ENCODE assay signal across 9 cellular contexts in the genomic region with DNA sequence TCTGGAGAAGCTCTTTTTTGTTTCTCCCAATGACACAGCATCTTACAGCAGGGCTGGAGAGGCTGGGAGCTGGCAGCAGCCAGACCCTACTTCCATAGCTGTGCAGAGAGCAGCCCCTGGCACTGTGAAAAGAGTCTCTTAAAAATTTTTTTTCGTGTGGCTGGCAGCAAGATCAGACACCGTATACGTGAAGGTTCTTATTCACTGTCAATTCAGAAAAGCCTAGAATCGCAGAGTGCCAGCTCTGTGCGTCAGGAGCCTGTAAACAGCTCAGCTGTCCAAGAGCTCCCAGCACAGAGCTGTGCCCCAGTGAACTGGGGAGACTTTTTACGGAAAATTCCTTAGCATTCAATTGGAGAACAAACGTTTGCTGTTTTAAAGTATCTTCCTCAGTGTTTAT. TPM values are rescaled to one million over a fixed set of nuclear protein-coding genes. Genes with fewer than 3 reads are reported as not detected.
DNase-seq lines count a peak whose midpoint lies in the region; ATAC-seq and TF ChIP-seq lines count a peak whose summit lies in the region.
"Had no signal": no experiment of that assay in that cellular context is flagged by ENCODE, and none has a peak within 500 bp of the region (broad histone marks: within the 10 kb centered on the region; RNA-seq: fewer than 3 reads in every experiment).

No MANE protein-coding gene starts in this region.

- ATAC-seq in GM23338 (peak; percentile 17; the same call in 2 of the 3 replicates), gastrocnemius medialis (peak; percentile 35 to 54), HG03442 (IDR thresholded peaks at IDR 0.05; ENCODE audit: unreplicated experiment) (no peak)

- H3K9me3 Mint-ChIP-seq in GM23338 = no peaks in the 10 kb centered on the region

- TF ChIP-seq CTCF in GM23338 (conservative IDR thresholded peaks at IDR 0.05; ENCODE audit: low read depth in 2 of 2) (no peak), gastrocnemius medialis (IDR thresholded peaks at IDR 0.05 in 4 of 5, conservative IDR thresholded peaks at IDR 0.05 in 1 of 5) (no peak)

- no peaks in the 10 kb centered on the region for H3K27me3 ChIP-seq in GM23338 (ENCODE audit: insufficient read depth)
- H3K27me3 ChIP-seq in gastrocnemius medialis = no peaks in the 10 kb centered on the region

- H3K27ac ChIP-seq in GM23338 (ENCODE audit: low read depth) = no peak overlapping the region
- peak overlapping the region; percentile 91 to 99 (median 97) for H3K27ac ChIP-seq in gastrocnemius medialis

- H2AFZ ChIP-seq in GM23338 = no peak overlapping the region

- H3K27me3 Mint-ChIP-seq in GM23338 (ENCODE audit: insufficient read depth, low read depth, poor library complexity) = no peaks in the 10 kb centered on the region

- H3K36me3 ChIP-seq in GM23338 (ENCODE audit: insufficient read depth) = no peaks in the 10 kb centered on the region
- no peaks in the 10 kb centered on the region for H3K36me3 ChIP-seq in gastrocnemius medialis

- TF ChIP-seq POLR2A in gastrocnemius medialis (IDR thresholded peaks at IDR 0.05) = no peak

- no peaks in the 10 kb centered on the region for H3F3A ChIP-seq in GM23338 (replicated peaks; ENCODE audit: low read depth)

- DNase-seq in GM23338 (ENCODE audit: low spot score) (no peak), amniotic epithelial cell (ENCODE audit: low read depth) (peak; percentile 52), iris pigment epithelial cell (ENCODE audit: low read depth) (peak; percentile 53), gastrocnemius medialis (peak; percentile 55 to 65), AML-193 (lab: John Stamatoyannopoulos, UW) (no peak), NCI-H146 (lab: John Stamatoyannopoulos, UW) (no peak)
- no peak for DNase-seq in activated CD4-positive, alpha-beta T cell treated with anti-CD3 and anti-CD28 coated beads for 4 hours
- DNase-seq: activated CD4-positive, CD25-positive, alpha-beta regulatory T cell had no signal

- intact Hi-C loops in gastrocnemius medialis (cut with DNase I; ENCODE audit: low total_unique reads) = loop anchor here (1.0 to 10.0 kb wide), 2 partner anchors 10 to 633 kb away; a partner anchor contains a TSS

- no peak overlapping the region for H3K4me3 Mint-ChIP-seq in GM23338

- peaks cover 42% of the 10 kb centered on the region for H3K79me2 ChIP-seq in GM23338 (replicated peaks; ENCODE audit: insufficient read depth)

- peaks cover 15% of the 10 kb centered on the region; the same call in 2 of the 3 replicates for H3K36me3 Mint-ChIP-seq in GM23338 (ENCODE audit: low read depth)

- H3K9me3 ChIP-seq in gastrocnemius medialis = no peaks in the 10 kb centered on the region

- peaks cover 30% of the 10 kb centered on the region for H3K4me1 ChIP-seq in GM23338 (ENCODE audit: insufficient read depth)
- H3K4me1 ChIP-seq in gastrocnemius medialis = peaks cover 85 to 92% of the 10 kb centered on the region in 2 donors

- no peak overlapping the region for H3K4me3 ChIP-seq in GM23338
- H3K4me3 ChIP-seq in gastrocnemius medialis = peak overlapping the region; percentile 41 to 85 (median 80)

- H3K9me2 ChIP-seq in GM23338 (ENCODE audit: insufficient read depth) = no peaks in the 10 kb centered on the region

- H3K27ac Mint-ChIP-seq in GM23338 = peak overlapping the region; percentile 62

- H3K4me2 ChIP-seq in GM23338 = no peak overlapping the region

- in situ Hi-C loops in gastrocnemius medialis (cut with MboI; ENCODE audit: low sequenced_read_pairs in 4 of 4) = loop anchor here in 1 of 4 donors (10.0 kb wide), 1 partner anchor 63 kb away; a partner anchor contains a TSS

- H4K20me1 ChIP-seq in GM23338 (replicated peaks; ENCODE audit: insufficient read depth) = peaks cover 5% of the 10 kb centered on the region; the same call in 1 of the 2 replicates

- peaks cover 39% of the 10 kb centered on the region for H3K4me1 Mint-ChIP-seq in GM23338

TF ChIP-seq in GM23338, 12 proteins besides CTCF, POLR2A, EP300 and RAD21 (continues in another document):
- no peak for TF ChIP-seq ZNF331 (CRISPR knock-in tag; IDR thresholded peaks at IDR 0.05; ENCODE audit: low read depth)
- no peak for TF ChIP-seq EZH2 (IDR thresholded peaks at IDR 0.05; ENCODE audit: low read depth, unreplicated experiment)
- no peak for TF ChIP-seq JUNB (IDR thresholded peaks at IDR 0.05; ENCODE audit: unreplicated experiment)
- TF ChIP-seq, protein P1, sequence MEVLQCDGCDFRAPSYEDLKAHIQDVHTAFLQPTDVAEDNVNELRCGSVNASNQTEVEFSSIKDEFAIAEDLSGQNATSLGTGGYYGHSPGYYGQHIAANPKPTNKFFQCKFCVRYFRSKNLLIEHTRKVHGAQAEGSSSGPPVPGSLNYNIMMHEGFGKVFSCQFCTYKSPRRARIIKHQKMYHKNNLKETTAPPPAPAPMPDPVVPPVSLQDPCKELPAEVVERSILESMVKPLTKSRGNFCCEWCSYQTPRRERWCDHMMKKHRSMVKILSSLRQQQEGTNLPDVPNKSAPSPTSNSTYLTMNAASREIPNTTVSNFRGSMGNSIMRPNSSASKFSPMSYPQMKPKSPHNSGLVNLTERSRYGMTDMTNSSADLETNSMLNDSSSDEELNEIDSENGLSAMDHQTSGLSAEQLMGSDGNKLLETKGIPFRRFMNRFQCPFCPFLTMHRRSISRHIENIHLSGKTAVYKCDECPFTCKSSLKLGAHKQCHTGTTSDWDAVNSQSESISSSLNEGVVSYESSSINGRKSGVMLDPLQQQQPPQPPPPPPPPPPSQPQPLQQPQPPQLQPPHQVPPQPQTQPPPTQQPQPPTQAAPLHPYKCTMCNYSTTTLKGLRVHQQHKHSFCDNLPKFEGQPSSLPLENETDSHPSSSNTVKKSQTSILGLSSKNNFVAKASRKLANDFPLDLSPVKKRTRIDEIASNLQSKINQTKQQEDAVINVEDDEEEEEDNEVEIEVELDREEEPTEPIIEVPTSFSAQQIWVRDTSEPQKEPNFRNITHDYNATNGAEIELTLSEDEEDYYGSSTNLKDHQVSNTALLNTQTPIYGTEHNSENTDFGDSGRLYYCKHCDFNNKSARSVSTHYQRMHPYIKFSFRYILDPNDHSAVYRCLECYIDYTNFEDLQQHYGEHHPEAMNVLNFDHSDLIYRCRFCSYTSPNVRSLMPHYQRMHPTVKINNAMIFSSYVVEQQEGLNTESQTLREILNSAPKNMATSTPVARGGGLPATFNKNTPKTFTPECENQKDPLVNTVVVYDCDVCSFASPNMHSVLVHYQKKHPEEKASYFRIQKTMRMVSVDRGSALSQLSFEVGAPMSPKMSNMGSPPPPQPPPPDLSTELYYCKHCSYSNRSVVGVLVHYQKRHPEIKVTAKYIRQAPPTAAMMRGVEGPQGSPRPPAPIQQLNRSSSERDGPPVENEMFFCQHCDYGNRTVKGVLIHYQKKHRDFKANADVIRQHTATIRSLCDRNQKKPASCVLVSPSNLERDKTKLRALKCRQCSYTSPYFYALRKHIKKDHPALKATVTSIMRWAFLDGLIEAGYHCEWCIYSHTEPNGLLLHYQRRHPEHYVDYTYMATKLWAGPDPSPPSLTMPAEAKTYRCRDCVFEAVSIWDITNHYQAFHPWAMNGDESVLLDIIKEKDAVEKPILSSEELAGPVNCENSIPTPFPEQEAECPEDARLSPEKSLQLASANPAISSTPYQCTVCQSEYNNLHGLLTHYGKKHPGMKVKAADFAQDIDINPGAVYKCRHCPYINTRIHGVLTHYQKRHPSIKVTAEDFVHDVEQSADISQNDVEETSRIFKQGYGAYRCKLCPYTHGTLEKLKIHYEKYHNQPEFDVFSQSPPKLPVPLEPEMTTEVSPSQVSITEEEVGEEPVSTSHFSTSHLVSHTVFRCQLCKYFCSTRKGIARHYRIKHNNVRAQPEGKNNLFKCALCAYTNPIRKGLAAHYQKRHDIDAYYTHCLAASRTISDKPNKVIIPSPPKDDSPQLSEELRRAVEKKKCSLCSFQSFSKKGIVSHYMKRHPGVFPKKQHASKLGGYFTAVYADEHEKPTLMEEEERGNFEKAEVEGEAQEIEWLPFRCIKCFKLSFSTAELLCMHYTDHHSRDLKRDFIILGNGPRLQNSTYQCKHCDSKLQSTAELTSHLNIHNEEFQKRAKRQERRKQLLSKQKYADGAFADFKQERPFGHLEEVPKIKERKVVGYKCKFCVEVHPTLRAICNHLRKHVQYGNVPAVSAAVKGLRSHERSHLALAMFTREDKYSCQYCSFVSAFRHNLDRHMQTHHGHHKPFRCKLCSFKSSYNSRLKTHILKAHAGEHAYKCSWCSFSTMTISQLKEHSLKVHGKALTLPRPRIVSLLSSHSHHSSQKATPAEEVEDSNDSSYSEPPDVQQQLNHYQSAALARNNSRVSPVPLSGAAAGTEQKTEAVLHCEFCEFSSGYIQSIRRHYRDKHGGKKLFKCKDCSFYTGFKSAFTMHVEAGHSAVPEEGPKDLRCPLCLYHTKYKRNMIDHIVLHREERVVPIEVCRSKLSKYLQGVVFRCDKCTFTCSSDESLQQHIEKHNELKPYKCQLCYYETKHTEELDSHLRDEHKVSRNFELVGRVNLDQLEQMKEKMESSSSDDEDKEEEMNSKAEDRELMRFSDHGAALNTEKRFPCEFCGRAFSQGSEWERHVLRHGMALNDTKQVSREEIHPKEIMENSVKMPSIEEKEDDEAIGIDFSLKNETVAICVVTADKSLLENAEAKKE (CRISPR knock-in tag; IDR thresholded peaks at IDR 0.05) = no peak
- TF ChIP-seq ZNF114 (CRISPR knock-in tag; IDR thresholded peaks at IDR 0.05) = no peak
- TF ChIP-seq POLR2AphosphoS5 (IDR thresholded peaks at IDR 0.05; ENCODE audit: low read depth) = no peak
- TF ChIP-seq EZH2phosphoT487 (IDR thresholded peaks at IDR 0.05; ENCODE audit: unreplicated experiment) = no peak
- no peak for TF ChIP-seq NANOG (IDR thresholded peaks at IDR 0.05; ENCODE audit: borderline replicate concordance)
- no peak for TF ChIP-seq CREB1 (CRISPR knock-in tag; IDR thresholded peaks at IDR 0.05; ENCODE audit: low read depth)

RNA-seq across cellular contexts. Expression of a gene that starts 6.5 kb away (rescaled TPM):
- total RNA-seq in GM23338 (2014; rRNA removed; shearing (Covaris generic)) = 8.2 TPM in 2 replicates
- 8.4 and 8.6 TPM in 2 replicates for polyA plus RNA-seq in GM23338 (2016; fragmentation: Nextera tagmentation; extraction: Ambion mirVana)
- 100 to 1,000 TPM; 337 to 626 (median 393) TPM for total RNA-seq in gastrocnemius medialis

Comparison
In these comparisons a context has a peak if more than half of its experiments do, and no peak if none do; other contexts are left out.
1. DNase-seq: peak in amniotic epithelial cell (single experiment), iris pigment epithelial cell (single experiment) and gastrocnemius medialis (2 of 2); none in GM23338 (single experiment), AML-193 (0 of 2), activated CD4-positive, alpha-beta T cell treated with anti-CD3 and anti-CD28 coated beads for 4 hours (0 of 2) and NCI-H146 (single experiment).
2. RNA of a gene that starts 6.5 kb away (total RNA-seq): 337 to 626 TPM in gastrocnemius medialis; 8.2 TPM in GM23338; every median in the first group is over 10 times any median in the second.